In genomic region chr2:119432882-119433522, GRCh38 we compare ENCODE assay signal across 13 cellular contexts. TPM values are rescaled to one million over a fixed set of nuclear protein-coding genes. Genes with fewer than 3 reads are reported as not detected.
DNase-seq lines count a peak whose midpoint lies in the region; ATAC-seq lines count a peak whose summit lies in the region.
"Had no signal": no experiment of that assay in that cellular context is flagged by ENCODE, and none has a peak within 500 bp of the region (broad histone marks: within the 10 kb centered on the region; RNA-seq: fewer than 3 reads in every experiment).

No MANE protein-coding gene starts in this region.

- peak overlapping the region; percentile 87 for H3K56ac ChIP-seq in mesendoderm (ENCODE audit: low read length)

- H2BK5ac ChIP-seq in mesendoderm (ENCODE audit: low read length), result no peak overlapping the region

- H2BK15ac ChIP-seq in mesendoderm (replicated peaks; ENCODE audit: low read depth), result no peak overlapping the region

- H3K9ac ChIP-seq in HUES48 (ENCODE audit: low read depth, low read length), result no peak overlapping the region
- peak overlapping the region; percentile 79 for H3K9ac ChIP-seq in endocrine pancreas (ENCODE audit: control insufficient read depth, insufficient read depth, low read length)
- peak overlapping the region; percentile 79 for H3K9ac ChIP-seq in mesendoderm (ENCODE audit: low read length)
- H3K9ac ChIP-seq in stomach smooth muscle (ENCODE audit: low read length in 2 of 2), result no peak overlapping the region

- H3K23ac ChIP-seq in mesendoderm (ENCODE audit: low read length), result peak overlapping the region; percentile 71

- H3K79me1 ChIP-seq in mesendoderm (ENCODE audit: low read length), result peaks cover 9% of the 10 kb centered on the region

- H3K4me3 ChIP-seq in HUES48 (ENCODE audit: low read depth, low read length) (peak overlapping the region; percentile 79), endocrine pancreas (ENCODE audit: control insufficient read depth, insufficient read depth, low read length) (peak overlapping the region; percentile 60), mesendoderm (ENCODE audit: low read length) (no peak overlapping the region), stomach smooth muscle (ENCODE audit: low read length in 2 of 2) (peak overlapping the region; percentile 61 to 78)

- peak overlapping the region; percentile 65 for H3K18ac ChIP-seq in mesendoderm (ENCODE audit: low read length)

- no peak overlapping the region for H3K27ac ChIP-seq in HUES48 (ENCODE audit: low read depth, low read length)
- no peak overlapping the region for H3K27ac ChIP-seq in mesendoderm (ENCODE audit: low read depth, low read length)
- no peak overlapping the region for H3K27ac ChIP-seq in stomach smooth muscle (ENCODE audit: low read length)

- H3K4me2 ChIP-seq in mesendoderm (ENCODE audit: low read length), result peak overlapping the region; percentile 37

- H3K36me3 ChIP-seq in HUES48 (ENCODE audit: control insufficient read depth, insufficient read depth, low read length) (peaks cover 8% of the 10 kb centered on the region; the same call in 1 of the 2 replicates), endocrine pancreas (ENCODE audit: control insufficient read depth, insufficient read depth, low read length) (no peaks in the 10 kb centered on the region), mesendoderm (ENCODE audit: control insufficient read depth, insufficient read depth, low read length) (no peaks in the 10 kb centered on the region), stomach smooth muscle (ENCODE audit: control insufficient read depth in 2 of 2, insufficient read depth in 2 of 2, low read length in 2 of 2) (no peaks in the 10 kb centered on the region)

- no peak overlapping the region for H2BK120ac ChIP-seq in mesendoderm (ENCODE audit: low read depth, low read length)

- H2AK5ac ChIP-seq in mesendoderm (ENCODE audit: low read length), result peak overlapping the region; percentile 25

- peaks cover 14% of the 10 kb centered on the region for H3K27me3 ChIP-seq in HUES48 (ENCODE audit: control insufficient read depth, insufficient read depth, low read length)
- no peaks in the 10 kb centered on the region for H3K27me3 ChIP-seq in endocrine pancreas (ENCODE audit: control insufficient read depth, insufficient read depth, low read length)
- H3K27me3 ChIP-seq in mesendoderm (ENCODE audit: insufficient read depth, low read length, poor library complexity), result no peaks in the 10 kb centered on the region
- H3K27me3 ChIP-seq in stomach smooth muscle (ENCODE audit: control insufficient read depth in 1 of 2, insufficient read depth in 2 of 2, low read length in 2 of 2), result no peaks in the 10 kb centered on the region

- no peaks in the 10 kb centered on the region for H3K9me3 ChIP-seq in HUES48 (ENCODE audit: control insufficient read depth, insufficient read depth, low read length)
- H3K9me3 ChIP-seq in endocrine pancreas (ENCODE audit: control insufficient read depth, low read length), result no peaks in the 10 kb centered on the region
- H3K9me3 ChIP-seq in stomach smooth muscle (ENCODE audit: control insufficient read depth in 2 of 2, low read length in 2 of 2), result no peaks in the 10 kb centered on the region

- no peak overlapping the region for H4K8ac ChIP-seq in mesendoderm (ENCODE audit: low read depth, low read length)

- ATAC-seq in GM18867 (IDR thresholded peaks at IDR 0.05; ENCODE audit: unreplicated experiment), result no peak
- ATAC-seq: naive thymus-derived CD8-positive, alpha-beta T cell had no signal

- WGBS in mesendoderm (ENCODE audit: extremely low coverage, insufficient coverage, low lambda C conversion rate), result no CpG with 5 or more reads among the region's 17 CpGs

- DNase-seq in mesendoderm (no peak), medulla oblongata (ENCODE audit: extremely low spot score) (no peak), GM19238 (ENCODE audit: insufficient read length, low spot score) (no peak), HUDEP-2 (lab: John Stamatoyannopoulos, UW; ENCODE audit: unreplicated experiment in 76 of 76) (no peak)
- DNase-seq: amniotic stem cell; CD4-positive, alpha-beta T cell; naive thymus-derived CD8-positive, alpha-beta T cell; NCI-H1048; SHP77 had no signal

- peaks cover 37% of the 10 kb centered on the region for H3K4me1 ChIP-seq in HUES48 (ENCODE audit: control insufficient read depth, insufficient read depth, low read length)
- H3K4me1 ChIP-seq in endocrine pancreas (ENCODE audit: control insufficient read depth, insufficient read depth, low read length), result peaks cover 4% of the 10 kb centered on the region
- H3K4me1 ChIP-seq in mesendoderm (ENCODE audit: control insufficient read depth, low read depth, low read length), result peaks cover 16% of the 10 kb centered on the region
- H3K4me1 ChIP-seq in stomach smooth muscle (ENCODE audit: control insufficient read depth, insufficient read depth, low read length), result peaks cover 17% of the 10 kb centered on the region

- H4K5ac ChIP-seq in mesendoderm (ENCODE audit: low read length), result no peak overlapping the region

- peaks cover 2% of the 10 kb centered on the region for H3K79me2 ChIP-seq in mesendoderm (ENCODE audit: control insufficient read depth, insufficient read depth, low read length)

- no peak overlapping the region for H3K4ac ChIP-seq in mesendoderm (ENCODE audit: low read depth, low read length)

RNA-seq across cellular contexts. Expression of gene TMEM37, which starts 1.3 kb away (rescaled TPM):
- polyA plus RNA-seq in mesendoderm (2013, experiment 1 of 2), result 7.9 TPM
- polyA plus RNA-seq in mesendoderm (2013, experiment 2 of 2), result 7.4 TPM
- polyA plus RNA-seq: naive thymus-derived CD8-positive, alpha-beta T cell had no signal

Comparison
In these comparisons a context has a peak if more than half of its experiments do, and no peak if none do; other contexts are left out.
1. H3K9ac ChIP-seq: peak in endocrine pancreas (single experiment) and mesendoderm (single experiment); none in HUES48 (single experiment) and stomach smooth muscle (0 of 2).